ENCODE assay signal across 19 cellular contexts in the genomic region with DNA sequence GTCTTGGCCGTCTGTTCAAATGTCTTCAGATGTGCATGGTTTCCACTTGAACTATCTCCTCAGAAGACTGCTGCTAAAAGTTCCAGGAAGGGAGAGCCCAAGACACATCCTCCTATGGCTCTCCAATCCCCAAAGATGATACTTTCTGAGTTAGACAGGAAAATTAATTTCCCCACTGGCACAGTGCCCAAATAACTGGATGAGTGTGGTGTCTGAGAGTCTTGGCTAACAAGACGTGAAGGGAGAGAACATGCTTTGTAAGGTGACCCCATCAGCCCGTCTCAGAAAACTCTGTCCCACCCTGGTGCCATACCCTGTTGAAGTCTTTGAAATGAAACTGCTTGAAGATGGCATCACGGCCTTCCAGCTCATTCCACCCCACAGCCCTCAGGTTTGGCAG. TPM values are rescaled to one million over a fixed set of nuclear protein-coding genes. Genes with fewer than 3 reads are reported as not detected.
DNase-seq lines count a peak whose midpoint lies in the region; TF ChIP-seq lines count a peak whose summit lies in the region.
"Had no signal": no experiment of that assay in that cellular context is flagged by ENCODE, and none has a peak within 500 bp of the region (broad histone marks: within the 10 kb centered on the region; RNA-seq: fewer than 3 reads in every experiment).

No MANE protein-coding gene starts in this region.

- TF ChIP-seq POLR2A in breast epithelium (IDR thresholded peaks at IDR 0.05) (no peak), suprapubic skin (IDR thresholded peaks at IDR 0.05) (no peak)

- peak overlapping the region in 2 of 3 donors; percentile 42 for H3K27ac Mint-ChIP-seq in IgD-negative memory B cell
- H3K27ac Mint-ChIP-seq: CD14-positive monocyte, GM23338 had no signal

- intact Hi-C loops in breast epithelium (cut with DNase I; ENCODE audit: low total_unique reads) = loop anchor here (10.0 kb wide), 1 partner anchor 71 kb away; a partner anchor contains a TSS

- H3K9me3 ChIP-seq in breast epithelium = no peaks in the 10 kb centered on the region
- no peaks in the 10 kb centered on the region for H3K9me3 ChIP-seq in osteoblast (ENCODE audit: low read depth, low read length)
- no peaks in the 10 kb centered on the region for H3K9me3 ChIP-seq in suprapubic skin

- H3K27ac ChIP-seq in C4-2B (peak overlapping the region; percentile 95; the same call in 1 of the 2 replicates), breast epithelium (peak overlapping the region; percentile 90 to 97), osteoblast (ENCODE audit: low read depth, low read length) (no peak overlapping the region), caudate nucleus (ENCODE audit: low read depth, low read length) (no peak overlapping the region), suprapubic skin (no peak overlapping the region)
- H3K27ac ChIP-seq: HL-60 had no signal

- 87% methylated on average over 4 of the region's 4 CpGs for WGBS in suprapubic skin

- H3K4me1 Mint-ChIP-seq in IgD-negative memory B cell = peaks cover 6 to 13% (median 6%) of the 10 kb centered on the region in 3 donors

- TF ChIP-seq EP300 in suprapubic skin (IDR thresholded peaks at IDR 0.05) = no peak

- H2AFZ ChIP-seq in osteoblast (ENCODE audit: low read length) = no peak overlapping the region
- H2AFZ ChIP-seq: GM23338 had no signal

- H3K4me3 Mint-ChIP-seq in IgD-negative memory B cell = peak overlapping the region in 1 of 4 donors; percentile 89
- H3K4me3 Mint-ChIP-seq: CD14-positive monocyte, GM23338 had no signal

- peaks cover 5% of the 10 kb centered on the region for H3K36me3 Mint-ChIP-seq in IgD-negative memory B cell

- peaks cover 0 to 10% of the 10 kb centered on the region in 2 donors for H3K4me1 ChIP-seq in breast epithelium
- H3K4me1 ChIP-seq in osteoblast (ENCODE audit: insufficient read depth, low read length) = peaks cover 6% of the 10 kb centered on the region
- H3K4me1 ChIP-seq in suprapubic skin = peaks cover 18% of the 10 kb centered on the region

- H3K27me3 ChIP-seq in breast epithelium = no peaks in the 10 kb centered on the region
- H3K27me3 ChIP-seq in osteoblast (ENCODE audit: insufficient read depth, low read length) = no peaks in the 10 kb centered on the region
- no peaks in the 10 kb centered on the region for H3K27me3 ChIP-seq in suprapubic skin

- no peaks in the 10 kb centered on the region for H3K27me3 Mint-ChIP-seq in IgD-negative memory B cell

- no peak overlapping the region for H3K4me2 ChIP-seq in osteoblast (ENCODE audit: insufficient read depth, low read length)
- H3K4me2 ChIP-seq: GM23338 had no signal

- no peak overlapping the region for H3K4me3 ChIP-seq in breast epithelium
- H3K4me3 ChIP-seq in osteoblast (ENCODE audit: insufficient read depth, low read length) = no peak overlapping the region
- H3K4me3 ChIP-seq in suprapubic skin = no peak overlapping the region
- H3K4me3 ChIP-seq: GM23338 had no signal

- no peaks in the 10 kb centered on the region for H3K9me3 Mint-ChIP-seq in IgD-negative memory B cell
- H3K9me3 Mint-ChIP-seq: CD14-positive monocyte, GM23338 had no signal

- TF ChIP-seq CTCF in C4-2B (conservative IDR thresholded peaks at IDR 0.05) = no peak
- TF ChIP-seq CTCF in breast epithelium (IDR thresholded peaks at IDR 0.05) = no peak
- TF ChIP-seq CTCF in osteoblast (IDR thresholded peaks at IDR 0.05; ENCODE audit: extremely low read depth, low read depth, low read length) = no peak
- no peak for TF ChIP-seq CTCF in suprapubic skin (IDR thresholded peaks at IDR 0.05)

- DNase-seq in breast epithelium (ENCODE audit: low spot score in 2 of 2) = no peak
- peak; percentile 76 for DNase-seq in osteoblast (ENCODE audit: insufficient read length, low spot score, missing footprints)
- no peak for DNase-seq in caudate nucleus (lab: John Stamatoyannopoulos, UW)
- no peak for DNase-seq in activated gamma-delta T cell treated with Interleukin-2 at 50 U/mL for 16 hours
- DNase-seq in suprapubic skin (ENCODE audit: low spot score in 2 of 2) = no peak
- DNase-seq: AML-193; COR-L47; GF-D8; HCEC 1CT; NCI-H1105 treated with DMSO at 0.1 percent for 48 hours; NCI-H1694 treated with DMSO at 0.1 percent for 48 hours; NCI-H748 treated with DMSO at 0.1 percent for 48 hours; NK-92 treated with Interleukin-12 subunit alpha and Interleukin-12 subunit beta, amount 100 ng/mL, for 24 hours; Right ventricle myocardium superior had no signal

- H4K20me1 ChIP-seq in osteoblast (ENCODE audit: insufficient read depth, low read length) = no peaks in the 10 kb centered on the region

- no peaks in the 10 kb centered on the region for H3K79me2 ChIP-seq in osteoblast (ENCODE audit: insufficient read depth, low read length)

- H3K36me3 ChIP-seq in breast epithelium (no peaks in the 10 kb centered on the region), osteoblast (ENCODE audit: insufficient read depth, low read length) (peaks cover 10% of the 10 kb centered on the region), suprapubic skin (peaks cover 30% of the 10 kb centered on the region)

RNA-seq across cellular contexts. Expression of a gene that starts 2.9 kb away (rescaled TPM):
- 27.2 TPM for polyA plus RNA-seq in IgD-negative memory B cell
- total RNA-seq in breast epithelium (10 to 100 TPM; 52.4 to 93.9 (median 66.6) TPM), osteoblast (19.9 and 21.8 TPM in 2 replicates), suprapubic skin (10 to 100 TPM; 24.2 to 47.0 (median 35.2) TPM)

Comparison
In these comparisons a context has a peak if more than half of its experiments do, and no peak if none do; other contexts are left out.
1. H3K27ac ChIP-seq: peak in C4-2B (single experiment) and breast epithelium (2 of 2); none in osteoblast (single experiment), caudate nucleus (single experiment) and suprapubic skin (single experiment).